ENCODE assay signal across 1 cellular context in the genomic region with DNA sequence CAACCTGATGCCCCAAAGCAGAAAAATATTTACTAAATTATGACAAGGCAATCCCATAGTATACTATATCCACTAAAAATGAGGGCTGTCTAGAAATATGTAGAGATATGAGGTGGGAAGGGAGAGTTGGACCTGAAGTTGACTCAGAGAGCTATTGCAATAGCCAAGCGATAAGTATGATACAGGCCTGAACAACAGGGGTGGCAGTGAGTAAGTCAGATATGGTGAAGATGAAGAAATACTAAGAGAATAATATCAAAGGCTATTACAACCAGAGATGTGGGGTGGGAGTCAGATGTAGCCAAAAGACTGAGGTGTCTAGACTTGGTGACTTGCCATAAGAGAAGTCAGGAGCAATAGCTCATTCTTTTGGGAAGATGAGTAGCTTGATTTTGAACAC.
TF ChIP-seq lines count a peak whose summit lies in the region.

No MANE protein-coding gene starts in this region.

TF ChIP-seq in WTC11, 78 proteins besides CTCF, POLR2A, EP300 and RAD21 (continued from another document):
- TF ChIP-seq MAX (CRISPR knock-in tag; IDR thresholded peaks at IDR 0.05) (no peak), STAT6 (CRISPR knock-in tag; conservative IDR thresholded peaks at IDR 0.05; ENCODE audit: low read depth) (no peak), ZNF138 (CRISPR knock-in tag; conservative IDR thresholded peaks at IDR 0.05) (no peak), E2F4 (CRISPR knock-in tag; IDR thresholded peaks at IDR 0.05; ENCODE audit: borderline replicate concordance, low read depth) (no peak), IRF2 (CRISPR knock-in tag; IDR thresholded peaks at IDR 0.05; ENCODE audit: borderline replicate concordance, low read depth) (no peak), ESRRA (CRISPR knock-in tag; IDR thresholded peaks at IDR 0.05; ENCODE audit: borderline replicate concordance) (no peak), ZNF219 (CRISPR knock-in tag; IDR thresholded peaks at IDR 0.05; ENCODE audit: borderline replicate concordance) (no peak), ZNF416 (CRISPR knock-in tag; IDR thresholded peaks at IDR 0.05) (no peak), GRHL2 (CRISPR knock-in tag; IDR thresholded peaks at IDR 0.05; ENCODE audit: insufficient replicate concordance, severe bottlenecking) (no peak), NFATC4 (CRISPR knock-in tag; IDR thresholded peaks at IDR 0.05) (no peak), KAT7 (CRISPR knock-in tag; IDR thresholded peaks at IDR 0.05; ENCODE audit: borderline replicate concordance) (no peak), FOXP4 (CRISPR knock-in tag; IDR thresholded peaks at IDR 0.05) (no peak), ZBTB21 (CRISPR knock-in tag; IDR thresholded peaks at IDR 0.05; ENCODE audit: borderline replicate concordance) (no peak), ZNF317 (CRISPR knock-in tag; IDR thresholded peaks at IDR 0.05; ENCODE audit: borderline replicate concordance, low read depth) (no peak), JAZF1 (CRISPR knock-in tag; IDR thresholded peaks at IDR 0.05) (no peak)
